8 cellular contexts compared by ENCODE assay signal in the genomic region with DNA sequence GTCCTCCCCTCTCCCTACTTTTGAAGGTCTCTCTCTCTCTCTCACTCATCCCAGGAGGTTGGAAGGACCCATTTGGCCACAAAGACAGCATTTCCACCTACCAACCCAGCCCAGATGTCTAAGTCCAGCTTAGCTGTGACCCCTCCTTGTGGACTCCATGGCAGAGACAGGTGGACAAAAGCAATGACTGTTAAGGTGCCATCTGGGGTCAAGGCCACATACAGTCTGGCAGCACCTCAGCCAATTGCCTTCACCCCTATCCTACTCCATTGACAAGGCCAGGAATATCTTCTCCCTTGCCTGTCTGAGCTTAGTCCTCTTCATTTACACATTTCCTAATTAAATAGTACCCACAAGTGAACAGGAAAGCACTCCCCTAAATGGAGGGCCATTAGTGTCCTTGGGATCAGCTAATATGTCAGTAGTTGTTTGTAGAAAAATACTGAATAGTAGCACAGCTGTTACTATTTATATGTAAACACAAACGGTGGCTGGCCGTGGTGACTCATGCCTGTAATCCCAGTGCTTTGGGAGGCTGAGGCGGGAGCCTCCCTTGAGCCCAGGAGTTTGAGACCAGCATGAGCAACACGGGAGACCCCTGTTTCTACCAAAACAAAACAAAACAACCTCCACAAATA. TPM values are rescaled to one million over a fixed set of nuclear protein-coding genes. Genes with fewer than 3 reads are reported as not detected.
DNase-seq lines count a peak whose midpoint lies in the region; FAIRE-seq and TF ChIP-seq lines count a peak whose summit lies in the region.
"Had no signal": no experiment of that assay in that cellular context is flagged by ENCODE, and none has a peak within 500 bp of the region (broad histone marks: within the 10 kb centered on the region; RNA-seq: fewer than 3 reads in every experiment).

No MANE protein-coding gene starts in this region.

- H3K9me3 ChIP-seq in HEK293 (ENCODE audit: control insufficient read depth, insufficient read depth, low read depth, low read length) (no peaks in the 10 kb centered on the region), small intestine (ENCODE audit: control insufficient read depth, low read depth) (no peaks in the 10 kb centered on the region)

- DNase-seq in RWPE1 (ENCODE audit: low spot score) (peak; percentile 23), fibroblast of peridontal ligament (ENCODE audit: extremely low read depth) (peak; percentile 55), small intestine (peak; percentile 22), OCI-M1 (lab: John Stamatoyannopoulos, UW) (no peak), substantia nigra (lab: John Stamatoyannopoulos, UW) (no peak), HEK293T (ENCODE audit: extremely low spot score) (no peak)
- DNase-seq: activated naive CD4-positive, alpha-beta T cell treated with anti-CD3 and anti-CD28 coated beads for 36 hours had no signal

- H3K4me3 ChIP-seq in HEK293 (ENCODE audit: low read depth, low read length) (no peak overlapping the region), small intestine (ENCODE audit: low read depth in 1 of 2, low read length in 2 of 2) (no peak overlapping the region)

- H3K27ac ChIP-seq in HEK293 (ENCODE audit: extremely low read depth, low read depth, low read length) (no peak overlapping the region), RWPE1 (no peak overlapping the region), small intestine (ENCODE audit: low read depth in 1 of 2, low read length in 1 of 2) (peak overlapping the region in 1 of 2 donors; percentile 84), substantia nigra (ENCODE audit: low read depth, low read length, poor library complexity, severe bottlenecking) (no peak overlapping the region)

- H3K4me1 ChIP-seq in HEK293 (ENCODE audit: control insufficient read depth, insufficient read depth, low read length) = peaks cover 15% of the 10 kb centered on the region
- H3K4me1 ChIP-seq in small intestine (ENCODE audit: control insufficient read depth in 2 of 2, insufficient read depth in 1 of 2, low read depth in 1 of 2, low read length in 1 of 2) = no peaks in the 10 kb centered on the region

- CTCF ChIA-PET in HEK293 (lab: Yijun Ruan, JAX) = interaction anchor here (0.6 to 1.5 kb wide), 5 partner anchors 8 to 391 kb away, joined by 3 to 4 read pairs (median 3); no protein-coding TSS in a partner anchor
- CTCF ChIA-PET in RWPE1 (lab: Yijun Ruan, JAX) = no interaction called here
- CTCF ChIA-PET in HEK293T (lab: Yijun Ruan, JAX) = no interaction called here

- H3K36me3 ChIP-seq in HEK293 (ENCODE audit: control insufficient read depth in 2 of 2, insufficient read depth in 1 of 2, low read length in 2 of 2) (no peaks in the 10 kb centered on the region), small intestine (ENCODE audit: control insufficient read depth in 2 of 2, insufficient read depth in 2 of 2, low read length in 2 of 2) (no peaks in the 10 kb centered on the region)

- POLR2A ChIA-PET in HEK293 (lab: Yijun Ruan, JAX) (no interaction called here), RWPE1 (lab: Yijun Ruan, JAX; ENCODE audit: low non-redundant PET) (no interaction called here), HEK293T (lab: Yijun Ruan, JAX) (no interaction called here)

- FAIRE-seq in small intestine (lab: Jason Lieb, UNC) = no peak

- H3K27me3 ChIP-seq in small intestine (ENCODE audit: control insufficient read depth in 2 of 2, insufficient read depth in 2 of 2, low read length in 2 of 2) = no peaks in the 10 kb centered on the region

- 21 to 33% (median 33%) methylated on average over 4 of the region's 4 CpGs for WGBS in small intestine, 3 donors

- TF ChIP-seq CTCF in HEK293 (tag by site-specific recombination; IDR thresholded peaks at IDR 0.05) (no peak), RWPE1 (conservative IDR thresholded peaks at IDR 0.05; ENCODE audit: low read depth) (no peak)

TF ChIP-seq in HEK293, 187 proteins besides CTCF, POLR2A, EP300 and RAD21 (continues in another document):
- TF ChIP-seq ZNF302 (tag by site-specific recombination; IDR thresholded peaks at IDR 0.05; ENCODE audit: low read depth) = no peak
- no peak for TF ChIP-seq ZNF239 (tag by site-specific recombination; IDR thresholded peaks at IDR 0.05)
- TF ChIP-seq PRDM10 (tag by site-specific recombination; IDR thresholded peaks at IDR 0.05) = peak; percentile 95

TF ChIP-seq in HEK293T, 16 proteins besides CTCF, POLR2A, EP300 and RAD21:
- TF ChIP-seq FOXA1 (IDR thresholded peaks at IDR 0.05) (no peak), SUZ12 (IDR thresholded peaks at IDR 0.05) (no peak), FOXK2 (IDR thresholded peaks at IDR 0.05) (no peak), ELF4 (IDR thresholded peaks at IDR 0.05) (no peak), CTBP1 (IDR thresholded peaks at IDR 0.05; ENCODE audit: borderline replicate concordance) (no peak), FOXM1 (IDR thresholded peaks at IDR 0.05; ENCODE audit: borderline replicate concordance) (no peak)
TF ChIP-seq in HEK293T: peak in this region for 0.

RNA-seq across cellular contexts. Expression of gene GCM1, which starts 28.8 kb away (rescaled TPM):
- not detected for polyA plus RNA-seq in small intestine

RNA-seq across cellular contexts. Expression of gene FBXO9, which starts 54.7 kb away (rescaled TPM):
- polyA plus RNA-seq in small intestine = 10 to 100 TPM; 30.6 to 39.4 (median 38.5) TPM

RNA-seq across cellular contexts. Expression of gene CILK1, which starts 58.3 kb away (rescaled TPM):
- 10 to 100 TPM in 1 of 3 donors, 1 to 10 TPM in 2; 5.9 to 11.4 (median 9.8) TPM for polyA plus RNA-seq in small intestine

Comparison
In these comparisons a context has a peak if more than half of its experiments do, and no peak if none do; other contexts are left out.
1. DNase-seq: peak in RWPE1 (single experiment), fibroblast of peridontal ligament (single experiment) and small intestine (single experiment); none in OCI-M1 (single experiment), substantia nigra (0 of 49) and HEK293T (single experiment).